Comparison of ENCODE assay signal across 14 cellular contexts in the genomic region with DNA sequence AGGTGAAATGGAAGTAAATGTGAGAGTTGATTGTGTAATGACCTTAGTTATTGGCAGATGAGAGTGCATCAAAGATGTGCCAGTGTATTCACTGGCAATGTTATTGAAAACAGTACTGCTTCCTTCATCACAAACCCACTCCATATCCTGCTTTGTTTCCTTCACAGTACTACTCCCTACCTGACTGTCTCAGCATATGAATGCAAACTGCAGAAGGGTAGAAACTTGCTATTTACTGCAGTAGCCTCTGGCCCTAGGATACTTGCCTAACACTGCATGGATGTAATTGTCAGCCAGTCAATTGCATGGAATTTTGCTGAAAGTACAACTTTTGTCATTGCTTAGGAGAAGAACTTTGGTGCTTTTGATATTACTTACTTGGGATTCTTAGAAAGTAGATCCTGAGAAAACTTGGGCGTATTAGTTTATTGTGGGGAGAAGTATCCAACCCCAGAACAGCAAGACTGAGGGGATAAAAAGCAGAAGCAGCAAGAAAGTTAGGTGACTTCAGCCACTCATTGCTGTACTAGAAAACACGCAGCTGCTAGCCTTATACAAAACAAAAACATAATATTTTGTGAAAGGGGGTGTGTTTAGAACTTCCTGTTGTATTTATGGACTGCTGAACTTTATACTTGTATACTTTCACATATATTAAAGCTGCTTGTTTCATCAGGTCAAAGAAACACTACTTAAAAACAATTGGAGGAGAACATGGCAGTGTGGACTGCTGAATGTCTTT.
A peak's percentile ranks its signal among the peaks of the same experiment; 100 is the strongest.
DNase-seq lines count a peak whose midpoint lies in the region; ATAC-seq and TF ChIP-seq lines count a peak whose summit lies in the region.
"Had no signal": no experiment of that assay in that cellular context is flagged by ENCODE, and none has a peak within 500 bp of the region (broad histone marks: within the 10 kb centered on the region; RNA-seq: fewer than 3 reads in every experiment).

No MANE protein-coding gene starts in this region.

- no peak for TF ChIP-seq CTCF in OCI-LY3 (IDR thresholded peaks at IDR 0.05; ENCODE audit: low read depth, low read length)

- no peaks in the 10 kb centered on the region for H4K20me1 ChIP-seq in OCI-LY3 (ENCODE audit: insufficient read depth, low read length)

- H3K36me3 ChIP-seq in OCI-LY3 (replicated peaks; ENCODE audit: low read depth, low read length): no peaks in the 10 kb centered on the region
- H3K36me3 ChIP-seq: BE2C, HAP-1 had no signal

- H3K27me3 ChIP-seq in OCI-LY3 (ENCODE audit: low read depth, low read length): no peaks in the 10 kb centered on the region
- H3K27me3 ChIP-seq: BE2C had no signal

- no peak overlapping the region for H3K9ac ChIP-seq in OCI-LY3 (ENCODE audit: low read length)

- H3K4me2 ChIP-seq in OCI-LY3 (ENCODE audit: low read length): peak overlapping the region; percentile 18; the same call in 1 of the 2 replicates

- no peaks in the 10 kb centered on the region for H3K9me3 ChIP-seq in OCI-LY3 (ENCODE audit: insufficient read depth, low read length)
- H3K9me3 ChIP-seq: BE2C, HAP-1 had no signal

- ATAC-seq in GM18867 (IDR thresholded peaks at IDR 0.05; ENCODE audit: unreplicated experiment) (peak; percentile 70), GM19035 (IDR thresholded peaks at IDR 0.05; ENCODE audit: unreplicated experiment) (peak; percentile 69), GM21825 (IDR thresholded peaks at IDR 0.05; ENCODE audit: unreplicated experiment) (no peak)
- ATAC-seq: K562 had no signal

- H3K79me2 ChIP-seq in OCI-LY3 (ENCODE audit: low read length): no peaks in the 10 kb centered on the region

- 0 out of 2 replicates have a peak overlapping the region, but pooled peaks have one; percentile 2 for H2AFZ ChIP-seq in OCI-LY3 (ENCODE audit: low read depth, low read length)

- DNase-seq in iPS-NIHi11 (ENCODE audit: low spot score) (peak; percentile 19), NCI-H510A (lab: John Stamatoyannopoulos, UW) (no peak)
- DNase-seq: ACHN; BE2C; C1 segment of cervical spinal cord; CD8-positive, alpha-beta memory T cell; COR-L47; IMR-90 had no signal

- H3K4me3 ChIP-seq in OCI-LY3 (ENCODE audit: low read length): no peak overlapping the region
- H3K4me3 ChIP-seq: HAP-1, K562 had no signal

- H3K4me1 ChIP-seq in OCI-LY3 (ENCODE audit: low read length): peaks cover 19% of the 10 kb centered on the region
- H3K4me1 ChIP-seq: BE2C, HAP-1 had no signal

- no peak overlapping the region for H3K27ac ChIP-seq in OCI-LY3 (ENCODE audit: low read length)
